ENCODE assay signal across 23 cellular contexts in the genomic region with DNA sequence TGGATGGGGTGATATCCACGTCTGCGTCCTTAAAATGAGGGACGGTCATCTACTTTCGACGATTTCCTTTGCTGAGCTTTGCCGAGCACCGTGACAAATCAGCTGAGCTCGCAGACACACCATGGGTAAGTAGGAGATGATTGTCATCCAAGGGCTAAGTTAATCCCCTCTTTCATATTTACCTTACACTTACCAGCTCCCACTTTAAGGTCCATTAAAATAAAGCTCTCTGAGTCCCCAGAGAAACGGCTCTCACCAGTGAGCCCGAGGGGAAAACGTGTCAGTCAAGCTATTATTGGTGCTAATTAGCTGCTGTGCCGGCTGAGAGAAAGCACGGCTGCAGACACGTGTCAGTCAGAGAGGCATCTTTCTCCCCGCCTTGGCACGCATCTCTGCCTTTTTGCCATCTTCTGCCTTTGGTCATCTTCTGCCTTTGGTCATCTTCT.
"Had no signal": no experiment of that assay in that cellular context is flagged by ENCODE, and none has a peak within 500 bp of the region (broad histone marks: within the 10 kb centered on the region; RNA-seq: fewer than 3 reads in every experiment).

No MANE protein-coding gene starts in this region.

- H3K27me3 ChIP-seq: hepatocyte, right lobe of liver, vagina had no signal

- H3K27me3 Mint-ChIP-seq: activated CD4-positive, alpha-beta T cell treated with anti-CD3 and anti-CD28 coated beads, Interleukin-2, amount 10 ng/mL, durations not matched to agents 24 days and 14 days; activated naive CD4-positive, alpha-beta T cell treated with anti-CD3 and anti-CD28 coated beads, Interleukin-2, amount 10 ng/mL, durations not matched to agents 7 days and 5 days; dendritic cell treated with granulocyte-macrophage colony-stimulating factor and Interleukin-4, amounts not matched to agents 40 ng/mL and 50 ng/mL, for 4 days; stimulated activated memory B cell treated with anti-CD40 and anti-IgM and Interleukin-4, amounts not matched to agents 10 μg/mL and 1 μg/mL and 100 μg/mL, for 72 hours had no signal

- H3K36me3 ChIP-seq: left ventricle myocardium inferior, right lobe of liver, stomach, vagina had no signal

- FAIRE-seq: small intestine had no signal

- H3K4me2 ChIP-seq: hepatocyte had no signal

- H3K9me3 ChIP-seq: right lobe of liver, vagina had no signal

- H3K4me3 ChIP-seq: hepatocyte, left ventricle myocardium inferior, right lobe of liver, stomach, vagina had no signal

- H3K9me3 Mint-ChIP-seq: activated CD4-positive, alpha-beta T cell treated with anti-CD3 and anti-CD28 coated beads, Interleukin-2, amount 10 ng/mL, durations not matched to agents 24 days and 14 days; activated naive CD4-positive, alpha-beta T cell treated with anti-CD3 and anti-CD28 coated beads, Interleukin-2, amount 10 ng/mL, durations not matched to agents 7 days and 5 days; activated T-cell treated with anti-CD3 and anti-CD28 coated beads, Interleukin-2, amount 50 U/mL, for 72 hours; dendritic cell treated with granulocyte-macrophage colony-stimulating factor and Interleukin-4, amounts not matched to agents 40 ng/mL and 50 ng/mL, for 4 days had no signal

- H3K4me1 ChIP-seq: left ventricle myocardium inferior, right lobe of liver, stomach, vagina had no signal

- ATAC-seq: activated CD4-positive, CD25-positive, alpha-beta regulatory T cell treated with anti-CD3 and anti-CD28 coated beads, Interleukin-2, amount 50 U/mL, for 24 hours; activated CD8-positive, alpha-beta T cell treated with anti-CD3 and anti-CD28 coated beads, Interleukin-2, amount 10 ng/mL, durations not matched to agents 7 days and 5 days; activated T-cell treated with anti-CD3 and anti-CD28 coated beads, Interleukin-2, amount 50 U/mL, for 72 hours; naive thymus-derived CD8-positive, alpha-beta T cell; right lobe of liver; stimulated activated memory B cell treated with anti-CD40 and anti-IgM and Interleukin-4, amounts not matched to agents 10 μg/mL and 1 μg/mL and 100 μg/mL, for 72 hours had no signal

- H3K27ac ChIP-seq: left ventricle myocardium inferior, right lobe of liver, stomach, vagina, VCaP had no signal

- H3K36me3 Mint-ChIP-seq: activated naive CD4-positive, alpha-beta T cell treated with anti-CD3 and anti-CD28 coated beads, Interleukin-2, amount 10 ng/mL, durations not matched to agents 7 days and 5 days; immature natural killer cell; mesothelial cell of epicardium; naive thymus-derived CD8-positive, alpha-beta T cell had no signal

- H3K27ac Mint-ChIP-seq: activated CD4-positive, alpha-beta T cell treated with anti-CD3 and anti-CD28 coated beads, Interleukin-2, amount 10 ng/mL, durations not matched to agents 24 days and 14 days; activated CD8-positive, alpha-beta T cell treated with anti-CD3 and anti-CD28 coated beads, Interleukin-2, amount 10 ng/mL, durations not matched to agents 7 days and 5 days; activated naive CD4-positive, alpha-beta T cell treated with anti-CD3 and anti-CD28 coated beads, Interleukin-2, amount 10 ng/mL, durations not matched to agents 7 days and 5 days; activated T-cell treated with anti-CD3 and anti-CD28 coated beads, Interleukin-2, amount 50 U/mL, for 72 hours; dendritic cell treated with granulocyte-macrophage colony-stimulating factor and Interleukin-4, amounts not matched to agents 40 ng/mL and 50 ng/mL, for 4 days; immature natural killer cell; mesothelial cell of epicardium; naive thymus-derived CD8-positive, alpha-beta T cell; stimulated activated memory B cell treated with anti-CD40 and anti-IgM and Interleukin-4, amounts not matched to agents 10 μg/mL and 1 μg/mL and 100 μg/mL, for 72 hours had no signal

- DNase-seq: activated CD8-positive, alpha-beta T cell treated with anti-CD3 and anti-CD28 coated beads, Interleukin-2, amount 10 ng/mL, durations not matched to agents 7 days and 5 days; activated effector memory CD4-positive, alpha-beta T cell treated with Interleukin-2 at 50 U/mL for 16 hours; activated naive CD4-positive, alpha-beta T cell treated with anti-CD3 and anti-CD28 coated beads, Interleukin-2, amount 10 ng/mL, durations not matched to agents 7 days and 5 days; activated T-cell treated with anti-CD3 and anti-CD28 coated beads, Interleukin-2, amount 50 U/mL, for 72 hours; effector CD4-positive, alpha-beta T cell; foreskin melanocyte; immature natural killer cell; left ventricle myocardium inferior; naive thymus-derived CD8-positive, alpha-beta T cell; posterior cingulate gyrus; small intestine; stimulated activated CD4-positive, alpha-beta T cell treated with anti-CD3 and anti-CD28 coated beads, Interleukin-15, amount 100 ng/mL, for 24 hours; stomach; trophoblast cell had no signal

- H3K4me1 Mint-ChIP-seq: activated CD4-positive, alpha-beta T cell treated with anti-CD3 and anti-CD28 coated beads, Interleukin-2, amount 10 ng/mL, durations not matched to agents 24 days and 14 days; activated naive CD4-positive, alpha-beta T cell treated with anti-CD3 and anti-CD28 coated beads, Interleukin-2, amount 10 ng/mL, durations not matched to agents 7 days and 5 days; immature natural killer cell; naive thymus-derived CD8-positive, alpha-beta T cell; stimulated activated memory B cell treated with anti-CD40 and anti-IgM and Interleukin-4, amounts not matched to agents 10 μg/mL and 1 μg/mL and 100 μg/mL, for 72 hours had no signal

- H2AFZ ChIP-seq: hepatocyte had no signal

- H3K4me3 Mint-ChIP-seq: activated CD4-positive, alpha-beta T cell treated with anti-CD3 and anti-CD28 coated beads, Interleukin-2, amount 10 ng/mL, durations not matched to agents 24 days and 14 days; activated CD8-positive, alpha-beta T cell treated with anti-CD3 and anti-CD28 coated beads, Interleukin-2, amount 10 ng/mL, durations not matched to agents 7 days and 5 days; activated naive CD4-positive, alpha-beta T cell treated with anti-CD3 and anti-CD28 coated beads, Interleukin-2, amount 10 ng/mL, durations not matched to agents 7 days and 5 days; activated T-cell treated with anti-CD3 and anti-CD28 coated beads, Interleukin-2, amount 50 U/mL, for 72 hours; dendritic cell treated with granulocyte-macrophage colony-stimulating factor and Interleukin-4, amounts not matched to agents 40 ng/mL and 50 ng/mL, for 4 days; immature natural killer cell; mesothelial cell of epicardium; naive thymus-derived CD8-positive, alpha-beta T cell; stimulated activated memory B cell treated with anti-CD40 and anti-IgM and Interleukin-4, amounts not matched to agents 10 μg/mL and 1 μg/mL and 100 μg/mL, for 72 hours had no signal
